In genomic region chr20:56380375-56380774, GRCh38 we compare ENCODE assay signal across 24 cellular contexts. TPM values are rescaled to one million over a fixed set of nuclear protein-coding genes. Genes with fewer than 3 reads are reported as not detected.
DNase-seq lines count a peak whose midpoint lies in the region; ATAC-seq and TF ChIP-seq lines count a peak whose summit lies in the region.
"Had no signal": no experiment of that assay in that cellular context is flagged by ENCODE, and none has a peak within 500 bp of the region (broad histone marks: within the 10 kb centered on the region; RNA-seq: fewer than 3 reads in every experiment).

No MANE protein-coding gene starts in this region.

- peaks cover 5% of the 10 kb centered on the region; the same call in 1 of the 2 replicates for H3K79me2 ChIP-seq in H9 (ENCODE audit: insufficient read depth, low read length)

- TF ChIP-seq CTCF in VCaP (conservative IDR thresholded peaks at IDR 0.05) (no peak), nephron (IDR thresholded peaks at IDR 0.05; ENCODE audit: unreplicated experiment in 3 of 3) (no peak), H9 (conservative IDR thresholded peaks at IDR 0.05) (no peak)

- no peak overlapping the region for H2BK5ac ChIP-seq in H9 (ENCODE audit: insufficient read length, low read length)

- H3K4me1 Mint-ChIP-seq in nephron (peaks cover 3% of the 10 kb centered on the region), H9 (peaks cover 7 to 8% of the 10 kb centered on the region in 2 experiments; a peak in 2 of 4 replicates)
- H3K4me1 Mint-ChIP-seq: memory B cell; naive B cell; stimulated activated memory B cell treated with anti-CD40 and anti-IgM and Interleukin-4, amounts not matched to agents 10 μg/mL and 1 μg/mL and 100 μg/mL, for 72 hours had no signal

- no peak overlapping the region for H3K4me2 ChIP-seq in H9 (ENCODE audit: insufficient read depth, insufficient read length, low read length)

- DNase-seq in EH (ENCODE audit: low read depth) (peak; percentile 91), dermis blood vessel endothelial cell (peak; percentile 49), ecto neural progenitor cell (ENCODE audit: low spot score) (no peak), H9 (no peak)
- DNase-seq: activated CD4-positive, alpha-beta memory T cell treated with anti-CD3 and anti-CD28 coated beads, Interleukin-2, amount 10 ng/mL, durations not matched to agents 7 days and 5 days; activated CD4-positive, CD25-positive, alpha-beta regulatory T cell treated with anti-CD3 and anti-CD28 coated beads, Interleukin-2, amount 50 U/mL, for 72 hours; activated gamma-delta T cell; CD4-positive, alpha-beta T cell; colonic mucosa; DMS 273 treated with DMSO at 0.1 percent for 48 hours; glutamatergic neuron; MG63; naive B cell; NCI-H524; NK-92 treated with Interleukin-12 subunit alpha and Interleukin-12 subunit beta, amount 100 ng/mL, for 24 hours; spleen; stimulated activated CD4-positive, alpha-beta T cell treated with anti-CD3 and anti-CD28 coated beads, Interleukin-4, amount 100 ng/mL, for 1 hour; T-helper 1 cell had no signal

- no peaks in the 10 kb centered on the region for H3K9me3 Mint-ChIP-seq in nephron
- no peaks in the 10 kb centered on the region for H3K9me3 Mint-ChIP-seq in H9
- H3K9me3 Mint-ChIP-seq: activated CD4-positive, alpha-beta memory T cell treated with anti-CD3 and anti-CD28 coated beads, Interleukin-2, amount 10 ng/mL, durations not matched to agents 7 days and 5 days; brain; CD4-positive, alpha-beta T cell; memory B cell; naive B cell; stimulated activated memory B cell treated with anti-CD40 and anti-IgM and Interleukin-4, amounts not matched to agents 10 μg/mL and 1 μg/mL and 100 μg/mL, for 72 hours had no signal

- H2AFZ ChIP-seq in H9 (ENCODE audit: low read length): no peak overlapping the region

- H2BK12ac ChIP-seq in H9 (ENCODE audit: insufficient read length, low read depth, low read length): no peak overlapping the region

- no peak overlapping the region for H2BK120ac ChIP-seq in H9 (ENCODE audit: low read depth, low read length, poor library complexity, severe bottlenecking)

- H3K14ac ChIP-seq in H9 (ENCODE audit: insufficient read depth, low read length): no peak overlapping the region

- H4K91ac ChIP-seq in H9 (ENCODE audit: insufficient read length, low read depth, low read length): no peak overlapping the region

- no peak overlapping the region for H3K9ac ChIP-seq in H9 (ENCODE audit: extremely low read depth, insufficient read length, low read length)

- H3K36me3 Mint-ChIP-seq in nephron (ENCODE audit: low read depth) (peaks cover 72% of the 10 kb centered on the region), H9 (ENCODE audit: insufficient read depth in 1 of 3, low read depth in 3 of 3) (peaks cover 62 to 91% (median 89%) of the 10 kb centered on the region in 3 experiments)

- no peak overlapping the region for H3T11ph ChIP-seq in H9 (ENCODE audit: low read length)

- H3K23ac ChIP-seq in H9 (ENCODE audit: insufficient read length, low read depth, low read length): no peak overlapping the region

- H3K27ac Mint-ChIP-seq in nephron (peak overlapping the region; percentile 44 to 80 (median 60)), H9 (no peak overlapping the region)
- H3K27ac Mint-ChIP-seq: activated CD4-positive, alpha-beta memory T cell treated with anti-CD3 and anti-CD28 coated beads, Interleukin-2, amount 10 ng/mL, durations not matched to agents 7 days and 5 days; brain; CD4-positive, alpha-beta T cell; memory B cell; stimulated activated memory B cell treated with anti-CD40 and anti-IgM and Interleukin-4, amounts not matched to agents 10 μg/mL and 1 μg/mL and 100 μg/mL, for 72 hours had no signal

- no CpG with 5 or more reads among the region's 1 CpG for WGBS in H9 (ENCODE audit: extremely low coverage, insufficient read length, low lambda C conversion rate)

- no peak overlapping the region for H3K18ac ChIP-seq in H9 (ENCODE audit: insufficient read length, low read depth, low read length)

- no peak for ATAC-seq in GM19467 (IDR thresholded peaks at IDR 0.05; ENCODE audit: unreplicated experiment)
- ATAC-seq: stimulated activated memory B cell treated with anti-CD40 and anti-IgM and Interleukin-4, amounts not matched to agents 10 μg/mL and 1 μg/mL and 100 μg/mL, for 72 hours had no signal

- H2BK20ac ChIP-seq in H9 (ENCODE audit: low read depth, low read length, poor library complexity, severe bottlenecking): no peak overlapping the region

- H3K4ac ChIP-seq in H9 (ENCODE audit: low read depth, low read length): no peak overlapping the region

- H4K20me1 ChIP-seq in H9 (ENCODE audit: control insufficient read depth, insufficient read depth, insufficient read length): no peaks in the 10 kb centered on the region

- H4K8ac ChIP-seq in H9 (replicated peaks; ENCODE audit: insufficient read length, low read depth, low read length): no peak overlapping the region

- no peak overlapping the region for H3K4me3 Mint-ChIP-seq in nephron
- H3K4me3 Mint-ChIP-seq in H9: no peak overlapping the region
- H3K4me3 Mint-ChIP-seq: activated CD4-positive, alpha-beta memory T cell treated with anti-CD3 and anti-CD28 coated beads, Interleukin-2, amount 10 ng/mL, durations not matched to agents 7 days and 5 days; brain; CD4-positive, alpha-beta T cell; memory B cell; naive B cell; stimulated activated memory B cell treated with anti-CD40 and anti-IgM and Interleukin-4, amounts not matched to agents 10 μg/mL and 1 μg/mL and 100 μg/mL, for 72 hours had no signal

- H3K56ac ChIP-seq in H9 (ENCODE audit: insufficient read length, low read depth, low read length): no peak overlapping the region

- H3K27me3 Mint-ChIP-seq in nephron (ENCODE audit: low read depth): no peaks in the 10 kb centered on the region
- H3K27me3 Mint-ChIP-seq in H9 (ENCODE audit: low read depth): no peaks in the 10 kb centered on the region
- H3K27me3 Mint-ChIP-seq: activated CD4-positive, alpha-beta memory T cell treated with anti-CD3 and anti-CD28 coated beads, Interleukin-2, amount 10 ng/mL, durations not matched to agents 7 days and 5 days; brain; CD4-positive, alpha-beta T cell; memory B cell; naive B cell; stimulated activated memory B cell treated with anti-CD40 and anti-IgM and Interleukin-4, amounts not matched to agents 10 μg/mL and 1 μg/mL and 100 μg/mL, for 72 hours had no signal

- no peaks in the 10 kb centered on the region for H3K23me2 ChIP-seq in H9 (ENCODE audit: insufficient read length, low read depth, low read length, poor library complexity, severe bottlenecking)

- H2AK5ac ChIP-seq in H9 (ENCODE audit: insufficient read length, low read length): no peak overlapping the region

- no peaks in the 10 kb centered on the region for H3K27me3 ChIP-seq in H9 (ENCODE audit: insufficient read depth, low read length)
- H3K27me3 ChIP-seq: colonic mucosa, MG63, spleen had no signal

- H2BK15ac ChIP-seq in H9 (ENCODE audit: low read depth, low read length): no peak overlapping the region

- no peaks in the 10 kb centered on the region for H3K4me1 ChIP-seq in H9 (ENCODE audit: insufficient read depth, low read length)
- H3K4me1 ChIP-seq: colonic mucosa had no signal

- H3K27ac ChIP-seq in VCaP: peak overlapping the region; percentile 80
- H3K27ac ChIP-seq in H9 (ENCODE audit: insufficient read length, low read depth, low read length): no peak overlapping the region
- H3K27ac ChIP-seq: colonic mucosa, spleen had no signal

- peaks cover 25% of the 10 kb centered on the region for H3K79me1 ChIP-seq in H9 (ENCODE audit: insufficient read depth, low read depth, low read length, poor library complexity, severe bottlenecking)

- H4K5ac ChIP-seq in H9 (ENCODE audit: insufficient read length, low read depth, low read length): no peak overlapping the region

- H3K9me3 ChIP-seq in H9 (ENCODE audit: control insufficient read depth, low read depth, low read length): no peaks in the 10 kb centered on the region
- H3K9me3 ChIP-seq: colonic mucosa, MG63, spleen had no signal

RNA-seq across cellular contexts. Expression of gene AURKA, which starts 11.6 kb away (rescaled TPM):
- total RNA-seq in dermis blood vessel endothelial cell (12.4 and 66.3 TPM in 2 replicates), H9 (2021) (81.9 and 86.8 TPM in 2 replicates)

RNA-seq across cellular contexts. Expression of gene CSTF1, which starts 12.1 kb away (rescaled TPM):
- total RNA-seq in dermis blood vessel endothelial cell (39.1 and 51.0 TPM in 2 replicates), H9 (2021) (71.7 and 72.9 TPM in 2 replicates)

RNA-seq across cellular contexts. Expression of gene FAM210B, which starts 21.6 kb away (rescaled TPM):
- total RNA-seq in dermis blood vessel endothelial cell: 26.0 and 31.9 TPM in 2 replicates
- total RNA-seq in H9 (2021): 24.2 and 25.4 TPM in 2 replicates

RNA-seq across cellular contexts. Expression of gene CASS4, which starts 31.7 kb away (rescaled TPM):
- total RNA-seq in dermis blood vessel endothelial cell (0.05 and 0.17 TPM in 2 replicates), H9 (2021) (not detected in 2 replicates)

Comparison
In these comparisons a context has a peak if more than half of its experiments do, and no peak if none do; other contexts are left out.
1. DNase-seq: peak in EH (single experiment) and dermis blood vessel endothelial cell (single experiment); none in ecto neural progenitor cell (single experiment) and H9 (single experiment).
2. H3K27ac Mint-ChIP-seq: peak in nephron (3 of 3); none in H9 (0 of 3).